In the genomic region with DNA sequence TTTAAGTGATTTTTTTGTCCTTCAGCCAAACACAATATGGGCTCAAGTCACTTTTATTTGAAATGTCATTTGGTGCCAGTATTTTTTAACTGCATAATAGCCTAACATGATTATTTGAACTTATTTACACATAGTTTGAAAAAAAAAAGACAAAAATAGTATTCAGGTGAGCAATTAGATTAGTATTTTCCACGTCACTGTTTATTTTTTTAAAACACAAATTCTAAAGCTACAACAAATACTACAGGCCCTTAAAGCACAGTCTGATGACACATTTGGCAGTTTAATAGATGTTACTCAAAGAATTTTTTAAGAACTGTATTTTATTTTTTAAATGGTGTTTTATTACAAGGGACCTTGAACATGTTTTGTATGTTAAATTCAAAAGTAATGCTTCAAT, we compare ENCODE assay signal across 1 cellular context.
TF ChIP-seq lines count a peak whose summit lies in the region.

No MANE protein-coding gene starts in this region.

TF ChIP-seq in HEK293, 187 proteins besides CTCF, POLR2A, EP300 and RAD21 (continued from another document):
- TF ChIP-seq, protein P1, sequence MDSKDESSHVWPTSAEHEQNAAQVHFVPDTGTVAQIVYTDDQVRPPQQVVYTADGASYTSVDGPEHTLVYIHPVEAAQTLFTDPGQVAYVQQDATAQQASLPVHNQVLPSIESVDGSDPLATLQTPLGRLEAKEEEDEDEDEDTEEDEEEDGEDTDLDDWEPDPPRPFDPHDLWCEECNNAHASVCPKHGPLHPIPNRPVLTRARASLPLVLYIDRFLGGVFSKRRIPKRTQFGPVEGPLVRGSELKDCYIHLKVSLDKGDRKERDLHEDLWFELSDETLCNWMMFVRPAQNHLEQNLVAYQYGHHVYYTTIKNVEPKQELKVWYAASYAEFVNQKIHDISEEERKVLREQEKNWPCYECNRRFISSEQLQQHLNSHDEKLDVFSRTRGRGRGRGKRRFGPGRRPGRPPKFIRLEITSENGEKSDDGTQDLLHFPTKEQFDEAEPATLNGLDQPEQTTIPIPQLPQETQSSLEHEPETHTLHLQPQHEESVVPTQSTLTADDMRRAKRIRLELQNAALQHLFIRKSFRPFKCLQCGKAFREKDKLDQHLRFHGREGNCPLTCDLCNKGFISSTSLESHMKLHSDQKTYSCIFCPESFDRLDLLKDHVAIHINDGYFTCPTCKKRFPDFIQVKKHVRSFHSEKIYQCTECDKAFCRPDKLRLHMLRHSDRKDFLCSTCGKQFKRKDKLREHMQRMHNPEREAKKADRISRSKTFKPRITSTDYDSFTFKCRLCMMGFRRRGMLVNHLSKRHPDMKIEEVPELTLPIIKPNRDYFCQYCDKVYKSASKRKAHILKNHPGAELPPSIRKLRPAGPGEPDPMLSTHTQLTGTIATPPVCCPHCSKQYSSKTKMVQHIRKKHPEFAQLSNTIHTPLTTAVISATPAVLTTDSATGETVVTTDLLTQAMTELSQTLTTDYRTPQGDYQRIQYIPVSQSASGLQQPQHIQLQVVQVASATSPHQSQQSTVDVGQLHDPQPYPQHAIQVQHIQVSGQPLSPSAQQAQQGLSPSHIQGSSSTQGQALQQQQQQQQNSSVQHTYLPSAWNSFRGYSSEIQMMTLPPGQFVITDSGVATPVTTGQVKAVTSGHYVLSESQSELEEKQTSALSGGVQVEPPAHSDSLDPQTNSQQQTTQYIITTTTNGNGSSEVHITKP (tag by site-specific recombination; IDR thresholded peaks at IDR 0.05), result no peak
- TF ChIP-seq ZNF112 (tag by site-specific recombination; IDR thresholded peaks at IDR 0.05), result no peak
TF ChIP-seq in HEK293: peak in this region for 1.
